Comparison of ENCODE assay signal across 27 cellular contexts in genomic region chr17:68210570-68210969, GRCh38. TPM values are rescaled to one million over a fixed set of nuclear protein-coding genes. Genes with fewer than 3 reads are reported as not detected.
A peak's percentile ranks its signal among the peaks of the same experiment; 100 is the strongest.
DNase-seq lines count a peak whose midpoint lies in the region; ATAC-seq and TF ChIP-seq lines count a peak whose summit lies in the region.
"Had no signal": no experiment of that assay in that cellular context is flagged by ENCODE, and none has a peak within 500 bp of the region (broad histone marks: within the 10 kb centered on the region; RNA-seq: fewer than 3 reads in every experiment).

No MANE protein-coding gene starts in this region.

- intact Hi-C loops in activated B cell treated with CpG ODN at 0.5 μM for 24 hours (cut with micrococcal nuclease) = no loop called here

- H3K36me3 Mint-ChIP-seq in CD8-positive, alpha-beta memory T cell = peaks cover 4 to 64% (median 20%) of the 10 kb centered on the region in 3 donors
- H3K36me3 Mint-ChIP-seq in activated B cell treated with CpG ODN at 0.5 μM for 24 hours (ENCODE audit: low read depth) = peaks cover 52% of the 10 kb centered on the region
- peaks cover 57% of the 10 kb centered on the region for H3K36me3 Mint-ChIP-seq in effector memory CD8-positive, alpha-beta T cell (ENCODE audit: insufficient read depth)
- peaks cover 6% of the 10 kb centered on the region for H3K36me3 Mint-ChIP-seq in natural killer cell treated with Interleukin-12 subunit alpha and Interleukin-12 subunit beta and Interleukin-15 and Interleukin-18, amount 100 ng/mL, for 72 hours

- DNase-seq in CD8-positive, alpha-beta memory T cell = no peak
- no peak for DNase-seq in activated B cell treated with CpG ODN at 0.5 μM for 24 hours
- DNase-seq in effector memory CD8-positive, alpha-beta T cell = no peak
- no peak for DNase-seq in natural killer cell treated with Interleukin-12 subunit alpha and Interleukin-12 subunit beta and Interleukin-15 and Interleukin-18, amount 100 ng/mL, for 72 hours (ENCODE audit: low spot score)
- no peak for DNase-seq in GM19240 (ENCODE audit: insufficient read length, low spot score)
- no peak for DNase-seq in COLO829 (ENCODE audit: low spot score)
- DNase-seq: BE2C; CD4-positive, CD25-positive, alpha-beta regulatory T cell; COR-L47; DMS53; Karpas-422; NCI-H1092 treated with DMSO at 0.1 percent for 48 hours; NCI-H1436; NCI-H187; NCI-H2171 treated with DMSO at 0.1 percent for 48 hours; NCI-H345; NCI-H510A treated with DMSO at 0.1 percent for 48 hours; NCI-H748 treated with DMSO at 0.1 percent for 48 hours; SJCRH30 had no signal

- peaks cover 0 to 2% of the 10 kb centered on the region in 2 donors for H3K27me3 Mint-ChIP-seq in CD8-positive, alpha-beta memory T cell
- no peaks in the 10 kb centered on the region for H3K27me3 Mint-ChIP-seq in activated B cell treated with CpG ODN at 0.5 μM for 24 hours
- H3K27me3 Mint-ChIP-seq in effector memory CD8-positive, alpha-beta T cell = no peaks in the 10 kb centered on the region
- H3K27me3 Mint-ChIP-seq in natural killer cell treated with Interleukin-12 subunit alpha and Interleukin-12 subunit beta and Interleukin-15 and Interleukin-18, amount 100 ng/mL, for 72 hours = no peaks in the 10 kb centered on the region
- H3K27me3 Mint-ChIP-seq: CD4-positive, CD25-positive, alpha-beta regulatory T cell had no signal

- peaks cover 47 to 65% (median 62%) of the 10 kb centered on the region in 3 donors for H3K4me1 Mint-ChIP-seq in CD8-positive, alpha-beta memory T cell
- H3K4me1 Mint-ChIP-seq in activated B cell treated with CpG ODN at 0.5 μM for 24 hours = peaks cover 61% of the 10 kb centered on the region
- H3K4me1 Mint-ChIP-seq in effector memory CD8-positive, alpha-beta T cell (ENCODE audit: low read depth in 2 of 2) = peaks cover 21 to 48% of the 10 kb centered on the region in 2 donors
- H3K4me1 Mint-ChIP-seq in natural killer cell treated with Interleukin-12 subunit alpha and Interleukin-12 subunit beta and Interleukin-15 and Interleukin-18, amount 100 ng/mL, for 72 hours (ENCODE audit: low read depth in 2 of 2) = peaks cover 45 to 54% of the 10 kb centered on the region in 2 donors

- H3K36me3 ChIP-seq in CD8-positive, alpha-beta memory T cell (ENCODE audit: insufficient read depth, low read length) = peaks cover 8% of the 10 kb centered on the region
- H3K36me3 ChIP-seq: BE2C had no signal

- CTCF ChIA-PET in CD8-positive, alpha-beta memory T cell (lab: Charles Lee) = interaction anchor here (1.0 to 1.1 kb wide), 2 partner anchors 39 to 50 kb away, joined by 3 to 4 read pairs; no protein-coding TSS in a partner anchor
- CTCF ChIA-PET in activated B cell treated with CpG ODN at 0.5 μM for 24 hours (lab: Charles Lee) = no interaction called here

- peak overlapping the region in 1 of 7 donors; percentile 56 for H3K4me3 Mint-ChIP-seq in CD8-positive, alpha-beta memory T cell
- H3K4me3 Mint-ChIP-seq in activated B cell treated with CpG ODN at 0.5 μM for 24 hours = no peak overlapping the region
- no peak overlapping the region for H3K4me3 Mint-ChIP-seq in effector memory CD8-positive, alpha-beta T cell
- H3K4me3 Mint-ChIP-seq in natural killer cell treated with Interleukin-12 subunit alpha and Interleukin-12 subunit beta and Interleukin-15 and Interleukin-18, amount 100 ng/mL, for 72 hours = peak overlapping the region; percentile 3
- H3K4me3 Mint-ChIP-seq: CD4-positive, CD25-positive, alpha-beta regulatory T cell had no signal

- H3K4me1 ChIP-seq in CD8-positive, alpha-beta memory T cell (ENCODE audit: insufficient read depth, low read length) = peaks cover 6% of the 10 kb centered on the region
- H3K4me1 ChIP-seq: BE2C, SJCRH30 had no signal

- ATAC-seq in activated B cell treated with CpG ODN at 0.5 μM for 24 hours (ENCODE audit: low read depth) (no peak), GM18517 (IDR thresholded peaks at IDR 0.05; ENCODE audit: unreplicated experiment) (no peak), HG03045 (IDR thresholded peaks at IDR 0.05; ENCODE audit: unreplicated experiment) (no peak)
- ATAC-seq in effector memory CD8-positive, alpha-beta T cell (replicated peaks) = no peak
- no peak for ATAC-seq in natural killer cell treated with Interleukin-12 subunit alpha and Interleukin-12 subunit beta and Interleukin-15 and Interleukin-18, amount 100 ng/mL, for 72 hours
- ATAC-seq: A549, GM12878, HepG2, PC-3, Right ventricle myocardium inferior, SK-N-SH treated with all-trans-retinoic acid at 6 μM for 48 hours had no signal

- peak overlapping the region; percentile 1 to 81 (median 54) for H3K27ac Mint-ChIP-seq in CD8-positive, alpha-beta memory T cell
- peak overlapping the region; percentile 6 for H3K27ac Mint-ChIP-seq in activated B cell treated with CpG ODN at 0.5 μM for 24 hours
- peak overlapping the region; percentile 76 to 86 for H3K27ac Mint-ChIP-seq in effector memory CD8-positive, alpha-beta T cell
- H3K27ac Mint-ChIP-seq in natural killer cell treated with Interleukin-12 subunit alpha and Interleukin-12 subunit beta and Interleukin-15 and Interleukin-18, amount 100 ng/mL, for 72 hours = peak overlapping the region; percentile 8 to 71

- H3K9me3 ChIP-seq in CD8-positive, alpha-beta memory T cell (ENCODE audit: low read length) = no peaks in the 10 kb centered on the region
- H3K9me3 ChIP-seq: A549, BE2C, SJCRH30 had no signal

- no peak for TF ChIP-seq CTCF in activated B cell treated with CpG ODN at 0.5 μM for 24 hours (IDR thresholded peaks at IDR 0.05)

- H3K4me3 ChIP-seq in CD8-positive, alpha-beta memory T cell (ENCODE audit: low read length) = no peak overlapping the region
- H3K4me3 ChIP-seq: A549, GM12878, SJCRH30 had no signal

- no peak overlapping the region for H3K27ac ChIP-seq in CD8-positive, alpha-beta memory T cell (ENCODE audit: low read depth, low read length)
- H3K27ac ChIP-seq: A549, SJCRH30 had no signal

- H3K9me3 Mint-ChIP-seq in CD8-positive, alpha-beta memory T cell = no peaks in the 10 kb centered on the region
- H3K9me3 Mint-ChIP-seq in activated B cell treated with CpG ODN at 0.5 μM for 24 hours = no peaks in the 10 kb centered on the region
- H3K9me3 Mint-ChIP-seq in effector memory CD8-positive, alpha-beta T cell = no peaks in the 10 kb centered on the region
- H3K9me3 Mint-ChIP-seq in natural killer cell treated with Interleukin-12 subunit alpha and Interleukin-12 subunit beta and Interleukin-15 and Interleukin-18, amount 100 ng/mL, for 72 hours = no peaks in the 10 kb centered on the region

- H3K27me3 ChIP-seq in CD8-positive, alpha-beta memory T cell (ENCODE audit: insufficient read depth, low read length, poor library complexity, severe bottlenecking) = no peaks in the 10 kb centered on the region
- H3K27me3 ChIP-seq: BE2C, SJCRH30 had no signal

- POLR2A ChIA-PET in CD8-positive, alpha-beta memory T cell (lab: Charles Lee) = no interaction called here
- POLR2A ChIA-PET in activated B cell treated with CpG ODN at 0.5 μM for 24 hours (lab: Charles Lee) = interaction anchor here (0.9 to 8.5 kb wide), 2 partner anchors 38 to 81 kb away, joined by 3 to 145 read pairs; partner anchors contain the start of genes AMZ2, ARSG and SLC16A6

RNA-seq across cellular contexts. Expression of gene AMZ2, which starts 37.3 kb away (rescaled TPM):
- 100 to 1,000 TPM; 113 to 118 TPM for total RNA-seq in CD8-positive, alpha-beta memory T cell
- 141 TPM for polyA plus RNA-seq in CD8-positive, alpha-beta memory T cell
- 42.1 and 55.4 TPM in 2 replicates for total RNA-seq in activated B cell treated with CpG ODN at 0.5 μM for 24 hours
- total RNA-seq in natural killer cell treated with Interleukin-12 subunit alpha and Interleukin-12 subunit beta and Interleukin-15 and Interleukin-18, amount 100 ng/mL, for 72 hours = 10 to 100 TPM; 47.1 to 62.2 TPM

Comparison
In these comparisons a context has a peak if more than half of its experiments do, and no peak if none do; other contexts are left out.
1. H3K27ac Mint-ChIP-seq: peak in every context shown above with its lines; median percentile 81 in effector memory CD8-positive, alpha-beta T cell; 54 in CD8-positive, alpha-beta memory T cell; 40 in natural killer cell treated with Interleukin-12 subunit alpha and Interleukin-12 subunit beta and Interleukin-15 and Interleukin-18, amount 100 ng/mL, for 72 hours; 6 in activated B cell treated with CpG ODN at 0.5 μM for 24 hours.